In the genomic region with DNA sequence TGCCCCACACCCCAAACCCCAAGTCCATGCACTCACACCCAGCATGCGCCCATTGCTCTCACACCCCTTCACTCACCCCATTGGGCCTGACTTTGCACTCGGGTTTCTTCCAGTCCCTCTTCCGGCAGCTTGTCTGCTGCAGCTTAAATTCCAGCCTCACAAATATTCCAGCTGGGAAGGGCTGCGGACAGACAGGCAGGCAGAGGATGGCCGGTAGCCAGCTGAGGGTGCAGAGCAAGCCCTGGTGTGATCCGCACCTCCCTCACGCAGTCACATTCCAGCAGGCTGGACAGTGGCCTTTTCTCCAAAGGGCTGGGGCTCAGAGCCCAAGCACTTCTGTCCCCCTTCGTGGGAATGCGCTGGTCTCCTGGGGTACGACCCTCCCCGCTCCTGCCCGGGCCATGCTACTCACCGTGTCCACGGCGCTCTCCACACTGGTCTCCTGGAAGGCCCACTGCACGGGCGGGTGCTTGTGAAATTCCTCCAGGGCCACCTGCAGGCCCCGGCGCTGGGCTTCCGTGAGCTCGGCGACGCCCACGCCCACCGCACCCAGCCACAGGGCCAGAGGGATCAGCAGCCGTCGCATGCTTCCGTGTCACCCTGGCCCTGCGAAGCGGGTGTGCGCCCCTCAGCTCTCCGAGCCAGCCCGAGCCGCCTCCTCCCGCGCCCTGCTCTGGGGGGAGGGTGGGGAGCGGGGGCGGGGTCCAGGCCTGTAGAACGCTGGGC, we compare ENCODE assay signal across 1 cellular context.
TF ChIP-seq lines count a peak whose summit lies in the region.

No MANE protein-coding gene starts in this region.

TF ChIP-seq in HEK293T, 16 proteins besides CTCF, POLR2A, EP300 and RAD21:
- TF ChIP-seq HDGF (IDR thresholded peaks at IDR 0.05; ENCODE audit: borderline replicate concordance) (no peak), SUZ12 (IDR thresholded peaks at IDR 0.05) (no peak), FOXA1 (IDR thresholded peaks at IDR 0.05) (no peak), TARDBP (IDR thresholded peaks at IDR 0.05) (no peak)
- TF ChIP-seq, protein P1, sequence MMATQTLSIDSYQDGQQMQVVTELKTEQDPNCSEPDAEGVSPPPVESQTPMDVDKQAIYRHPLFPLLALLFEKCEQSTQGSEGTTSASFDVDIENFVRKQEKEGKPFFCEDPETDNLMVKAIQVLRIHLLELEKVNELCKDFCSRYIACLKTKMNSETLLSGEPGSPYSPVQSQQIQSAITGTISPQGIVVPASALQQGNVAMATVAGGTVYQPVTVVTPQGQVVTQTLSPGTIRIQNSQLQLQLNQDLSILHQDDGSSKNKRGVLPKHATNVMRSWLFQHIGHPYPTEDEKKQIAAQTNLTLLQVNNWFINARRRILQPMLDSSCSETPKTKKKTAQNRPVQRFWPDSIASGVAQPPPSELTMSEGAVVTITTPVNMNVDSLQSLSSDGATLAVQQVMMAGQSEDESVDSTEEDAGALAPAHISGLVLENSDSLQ (IDR thresholded peaks at IDR 0.05) = no peak
